15 cellular contexts compared by ENCODE assay signal in genomic region chr12:59499774-59500173, GRCh38.
DNase-seq lines count a peak whose midpoint lies in the region; ATAC-seq and TF ChIP-seq lines count a peak whose summit lies in the region.
"Had no signal": no experiment of that assay in that cellular context is flagged by ENCODE, and none has a peak within 500 bp of the region (broad histone marks: within the 10 kb centered on the region; RNA-seq: fewer than 3 reads in every experiment).

No MANE protein-coding gene starts in this region.

- H3K4me1 ChIP-seq in right atrium auricular region, result no peaks in the 10 kb centered on the region
- H3K4me1 ChIP-seq: esophagus squamous epithelium had no signal

- no peaks in the 10 kb centered on the region for H3K27me3 Mint-ChIP-seq in activated T-helper 17 cell treated with anti-CD3 and anti-CD28 coated beads, Interleukin-2, amount 50 U/mL, for 72 hours

- H3K36me3 Mint-ChIP-seq in activated T-helper 17 cell treated with anti-CD3 and anti-CD28 coated beads, Interleukin-2, amount 50 U/mL, for 72 hours (ENCODE audit: low read depth), result no peaks in the 10 kb centered on the region

- H3K27ac Mint-ChIP-seq in activated T-helper 17 cell treated with anti-CD3 and anti-CD28 coated beads, Interleukin-2, amount 50 U/mL, for 72 hours, result no peak overlapping the region
- H3K27ac Mint-ChIP-seq: GM23338 had no signal

- H3K27me3 ChIP-seq in right atrium auricular region, result no peaks in the 10 kb centered on the region
- H3K27me3 ChIP-seq: cardiac muscle cell, esophagus squamous epithelium had no signal

- no peak overlapping the region for H3K4me3 Mint-ChIP-seq in activated T-helper 17 cell treated with anti-CD3 and anti-CD28 coated beads, Interleukin-2, amount 50 U/mL, for 72 hours
- H3K4me3 Mint-ChIP-seq: GM23338 had no signal

- H3K4me1 Mint-ChIP-seq in activated T-helper 17 cell treated with anti-CD3 and anti-CD28 coated beads, Interleukin-2, amount 50 U/mL, for 72 hours, result peaks cover 9% of the 10 kb centered on the region

- H3K4me3 ChIP-seq in right atrium auricular region, result no peak overlapping the region
- H3K4me3 ChIP-seq: cardiac muscle cell, esophagus squamous epithelium, GM23338 had no signal

- no peaks in the 10 kb centered on the region for H3K36me3 ChIP-seq in right atrium auricular region
- H3K36me3 ChIP-seq: cardiac muscle cell, esophagus squamous epithelium had no signal

- no peak for DNase-seq in A172 (ENCODE audit: low spot score)
- no peak for DNase-seq in NCI-H2196 (lab: John Stamatoyannopoulos, UW; ENCODE audit: unreplicated experiment)
- DNase-seq in right atrium auricular region (ENCODE audit: low spot score), result no peak
- DNase-seq in NCI-H1436 treated with DMSO at 0.1 percent for 48 hours (lab: John Stamatoyannopoulos, UW), result no peak
- DNase-seq: activated CD8-positive, alpha-beta memory T cell treated with anti-CD3 and anti-CD28 coated beads, Interleukin-2, amount 50 U/mL, for 4 hours; DMS53; esophagus squamous epithelium; stimulated activated CD4-positive, alpha-beta T cell treated with anti-CD3 and anti-CD28 coated beads, Interleukin-12 subunit alpha, Interleukin-12 subunit beta, amount 100 ng/mL, for 4 hours; substantia nigra had no signal

- peak; percentile 92 for ATAC-seq in GM18868 (IDR thresholded peaks at IDR 0.05; ENCODE audit: unreplicated experiment)
- peak; percentile 91 for ATAC-seq in GM21515 (IDR thresholded peaks at IDR 0.05; ENCODE audit: unreplicated experiment)
- ATAC-seq in HG03064 (IDR thresholded peaks at IDR 0.05; ENCODE audit: low read depth, unreplicated experiment), result peak; percentile 84
- ATAC-seq in activated T-helper 17 cell treated with anti-CD3 and anti-CD28 coated beads, Interleukin-2, amount 50 U/mL, for 72 hours (replicated peaks), result peak; percentile 73

- no peaks in the 10 kb centered on the region for H3K9me3 ChIP-seq in right atrium auricular region
- H3K9me3 ChIP-seq: esophagus squamous epithelium had no signal

- no peaks in the 10 kb centered on the region for H3K9me3 Mint-ChIP-seq in activated T-helper 17 cell treated with anti-CD3 and anti-CD28 coated beads, Interleukin-2, amount 50 U/mL, for 72 hours
- H3K9me3 Mint-ChIP-seq: GM23338 had no signal

- no peak overlapping the region for H3K27ac ChIP-seq in right atrium auricular region
- H3K27ac ChIP-seq: cardiac muscle cell, esophagus squamous epithelium had no signal

- no peak for TF ChIP-seq CTCF in right atrium auricular region (IDR thresholded peaks at IDR 0.05)
